8 cellular contexts compared by ENCODE assay signal in the genomic region with DNA sequence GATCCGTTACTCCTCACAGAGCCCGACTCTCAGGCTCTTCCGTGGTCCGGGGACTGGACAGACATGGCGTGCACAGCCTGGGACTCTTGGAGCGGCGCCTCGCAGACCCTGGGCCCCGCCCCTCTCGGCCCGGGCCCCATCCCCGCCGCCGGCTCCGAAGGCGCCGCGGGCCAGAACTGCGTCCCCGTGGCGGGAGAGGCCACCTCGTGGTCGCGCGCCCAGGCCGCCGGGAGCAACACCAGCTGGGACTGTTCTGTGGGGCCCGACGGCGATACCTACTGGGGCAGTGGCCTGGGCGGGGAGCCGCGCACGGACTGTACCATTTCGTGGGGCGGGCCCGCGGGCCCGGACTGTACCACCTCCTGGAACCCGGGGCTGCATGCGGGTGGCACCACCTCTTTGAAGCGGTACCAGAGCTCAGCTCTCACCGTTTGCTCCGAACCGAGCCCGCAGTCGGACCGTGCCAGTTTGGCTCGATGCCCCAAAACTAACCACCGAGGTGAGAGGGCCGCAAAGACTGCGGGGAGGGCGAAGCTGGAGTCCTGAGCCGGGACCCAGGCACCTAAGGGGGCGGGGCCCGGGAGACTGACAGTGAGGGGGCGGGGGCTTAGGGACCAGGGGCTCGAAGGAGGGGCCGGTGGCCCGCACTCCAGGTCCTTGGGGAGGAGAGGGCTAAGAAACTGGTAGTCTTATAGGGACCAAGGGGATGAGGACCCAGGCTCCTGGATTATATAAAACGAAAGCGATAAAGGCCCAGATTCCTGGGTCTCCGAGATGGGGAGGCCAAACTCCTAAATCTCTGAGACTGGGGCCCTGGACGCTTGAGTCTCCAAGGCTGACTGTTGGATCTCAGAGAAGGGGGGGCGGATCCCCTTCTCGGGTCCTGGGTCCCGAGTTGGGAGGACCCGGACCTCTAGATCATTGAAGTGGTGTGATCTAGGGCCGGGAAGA. TPM values are rescaled to one million over a fixed set of nuclear protein-coding genes. Genes with fewer than 3 reads are reported as not detected.
DNase-seq lines count a peak whose midpoint lies in the region; ATAC-seq and TF ChIP-seq lines count a peak whose summit lies in the region.

No MANE protein-coding gene starts in this region.

- peak; percentile 85 for DNase-seq in ELR (ENCODE audit: low read depth)
- DNase-seq in HEK293T (ENCODE audit: extremely low spot score), result peak; percentile 79
- peak; percentile 57 for DNase-seq in NCI-H146 treated with DMSO at 0.1 percent for 48 hours (lab: John Stamatoyannopoulos, UW; ENCODE audit: unreplicated experiment)
- peak; percentile 72 for DNase-seq in T-helper 9 cell
- no peak for DNase-seq in astrocyte of the cerebellum (ENCODE audit: low read depth)
- DNase-seq in hypothalamus (lab: John Stamatoyannopoulos, UW), result peak in 44 of 51 donors; percentile 7 to 79 (median 42)
- DNase-seq in gastrocnemius medialis, result peak; percentile 28 to 49

- H3K27me3 ChIP-seq in gastrocnemius medialis, result no peaks in the 10 kb centered on the region

- H3K27ac ChIP-seq in gastrocnemius medialis, result peak overlapping the region; percentile 78 to 93 (median 84)

- intact Hi-C loops in gastrocnemius medialis (cut with DNase I; ENCODE audit: low total_unique reads), result loop anchor here (1.0 to 2.0 kb wide), 3 partner anchors 14 to 99 kb away; partner anchors contain the start of genes RBM42 and TMEM147

- no peaks in the 10 kb centered on the region for H3K9me3 ChIP-seq in gastrocnemius medialis

- TF ChIP-seq CTCF in astrocyte of the cerebellum (IDR thresholded peaks at IDR 0.05; ENCODE audit: low read depth, low read length, missing control alignments), result no peak
- no peak for TF ChIP-seq CTCF in gastrocnemius medialis (IDR thresholded peaks at IDR 0.05 in 4 of 5, conservative IDR thresholded peaks at IDR 0.05 in 1 of 5)

- TF ChIP-seq POLR2A in gastrocnemius medialis (IDR thresholded peaks at IDR 0.05), result no peak

- POLR2A ChIA-PET in HEK293T (lab: Yijun Ruan, JAX), result interaction anchor here (0.6 to 2.6 kb wide), 19 partner anchors 9 to 571 kb away, joined by 3 to 16 read pairs (median 4); partner anchors contain the start of genes HAUS5, LIN37, PSENEN and RBM42

- H3K4me3 ChIP-seq in astrocyte of the cerebellum (ENCODE audit: low read depth, low read length) (peak overlapping the region; percentile 52), gastrocnemius medialis (peak overlapping the region; percentile 64 to 83 (median 76))

- ATAC-seq in gastrocnemius medialis, result no peak
- no peak for ATAC-seq in HG03469 (IDR thresholded peaks at IDR 0.05; ENCODE audit: unreplicated experiment)

- in situ Hi-C loops in astrocyte of the cerebellum (cut with HindIII; ENCODE audit: low sequenced_read_pairs), result no loop called here
- in situ Hi-C loops in gastrocnemius medialis (cut with MboI; ENCODE audit: low sequenced_read_pairs in 4 of 4), result no loop called here

- no peaks in the 10 kb centered on the region for H3K36me3 ChIP-seq in gastrocnemius medialis

- peaks cover 6 to 16% of the 10 kb centered on the region in 2 donors for H3K4me1 ChIP-seq in gastrocnemius medialis

- CTCF ChIA-PET in HEK293T (lab: Yijun Ruan, JAX), result no interaction called here

TF ChIP-seq in HEK293T, 16 proteins besides CTCF, POLR2A, EP300 and RAD21:
- TF ChIP-seq NFRKB (IDR thresholded peaks at IDR 0.05) (no peak), ARNT (IDR thresholded peaks at IDR 0.05) (0 out of 2 replicates have a peak, but pooled peaks have one; percentile 6), LEF1 (IDR thresholded peaks at IDR 0.05; ENCODE audit: borderline replicate concordance) (no peak), PKNOX1 (IDR thresholded peaks at IDR 0.05) (peak; percentile 93), ELF4 (IDR thresholded peaks at IDR 0.05) (no peak), CTBP1 (IDR thresholded peaks at IDR 0.05; ENCODE audit: borderline replicate concordance) (no peak), FOXK2 (IDR thresholded peaks at IDR 0.05) (no peak), L3MBTL2 (conservative IDR thresholded peaks at IDR 0.05) (peak; percentile 78), FOXA1 (IDR thresholded peaks at IDR 0.05) (no peak), FOXM1 (IDR thresholded peaks at IDR 0.05; ENCODE audit: borderline replicate concordance) (0 out of 2 replicates have a peak, but pooled peaks have one; percentile 27), BHLHE40 (IDR thresholded peaks at IDR 0.05; ENCODE audit: borderline replicate concordance) (peak; percentile 77; the same call in 1 of the 2 replicates)

RNA-seq across cellular contexts. Expression of gene ETV2, which starts 2.0 kb away (rescaled TPM):
- under 1 TPM in 1 of 4 donors, not detected in 3; 0.23 TPM for total RNA-seq in gastrocnemius medialis

RNA-seq across cellular contexts. Expression of gene COX6B1, which starts 4.6 kb away (rescaled TPM):
- 1,000 to 10,000 TPM in 2 of 4 donors, 100 to 1,000 TPM in 2; 899 to 1,245 (median 976) TPM for total RNA-seq in gastrocnemius medialis

RNA-seq across cellular contexts. Expression of gene RBM42, which starts 14.7 kb away (rescaled TPM):
- total RNA-seq in gastrocnemius medialis, result 10 to 100 TPM; 45.8 to 77.8 (median 75.4) TPM

RNA-seq across cellular contexts. Expression of gene UPK1A, which starts 22.8 kb away (rescaled TPM):
- total RNA-seq in gastrocnemius medialis, result not detected

RNA-seq across cellular contexts. Expression of gene HAUS5, which starts 31.0 kb away (rescaled TPM):
- total RNA-seq in gastrocnemius medialis, result 1 to 10 TPM; 2.5 to 4.8 (median 3.4) TPM
